Comparison of ENCODE assay signal across 18 cellular contexts in the genomic region with DNA sequence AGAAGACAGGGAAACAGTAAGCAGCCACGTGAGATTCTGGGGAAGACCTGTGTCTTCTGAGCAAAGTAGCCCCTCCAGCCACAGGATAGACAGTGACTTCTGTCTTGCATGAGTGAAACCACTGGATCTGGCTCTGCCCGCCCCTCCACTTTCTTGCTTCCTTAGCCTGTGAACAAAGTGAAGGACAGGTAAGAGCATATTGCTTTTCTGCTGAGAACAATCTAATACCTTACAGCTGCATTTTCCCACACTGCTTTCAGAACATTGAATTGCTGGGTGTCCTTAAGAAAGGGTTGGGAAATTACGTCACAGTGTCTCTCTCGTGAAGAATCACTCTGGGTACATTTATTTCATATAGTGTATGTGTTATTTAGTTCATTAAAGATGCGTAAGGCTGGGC. TPM values are rescaled to one million over a fixed set of nuclear protein-coding genes. Genes with fewer than 3 reads are reported as not detected.
DNase-seq lines count a peak whose midpoint lies in the region; ATAC-seq, FAIRE-seq and TF ChIP-seq lines count a peak whose summit lies in the region.
"Had no signal": no experiment of that assay in that cellular context is flagged by ENCODE, and none has a peak within 500 bp of the region (broad histone marks: within the 10 kb centered on the region; RNA-seq: fewer than 3 reads in every experiment).

No MANE protein-coding gene starts in this region.

- H3K9me3 ChIP-seq in CD8-positive, alpha-beta T cell (ENCODE audit: low read length): no peaks in the 10 kb centered on the region
- H3K9me3 ChIP-seq in Peyer's patch: no peaks in the 10 kb centered on the region
- no peaks in the 10 kb centered on the region for H3K9me3 ChIP-seq in liver (ENCODE audit: control insufficient read depth in 4 of 4, low read length in 3 of 4)
- H3K9me3 ChIP-seq in hepatocyte (ENCODE audit: low read depth): no peaks in the 10 kb centered on the region
- H3K9me3 ChIP-seq: BE2C had no signal

- peaks cover 11% of the 10 kb centered on the region for H3K36me3 ChIP-seq in CD8-positive, alpha-beta T cell (ENCODE audit: insufficient read depth, low read length)
- H3K36me3 ChIP-seq in Peyer's patch: peaks cover 0 to 69% (median 0%) of the 10 kb centered on the region in 3 donors
- peaks cover 3 to 26% (median 8%) of the 10 kb centered on the region in 4 donors for H3K36me3 ChIP-seq in liver (ENCODE audit: control insufficient read depth in 4 of 4, insufficient read depth in 3 of 4, low read depth in 1 of 4, low read length in 3 of 4)
- H3K36me3 ChIP-seq in hepatocyte (replicated peaks; ENCODE audit: insufficient read depth, low read depth): no peaks in the 10 kb centered on the region

- H3K79me2 ChIP-seq in hepatocyte: peaks cover 3% of the 10 kb centered on the region

- no peak for ATAC-seq in CD8-positive, alpha-beta T cell
- ATAC-seq in GM18519 (IDR thresholded peaks at IDR 0.05; ENCODE audit: low FRiP score, unreplicated experiment): no peak
- ATAC-seq: GM12878 had no signal

- TF ChIP-seq RAD21 in liver (IDR thresholded peaks at IDR 0.05): no peak

- H3K4me1 ChIP-seq in CD8-positive, alpha-beta T cell (ENCODE audit: insufficient read depth, low read length): peaks cover 4% of the 10 kb centered on the region
- H3K4me1 ChIP-seq in Peyer's patch: peaks cover 0 to 30% (median 1%) of the 10 kb centered on the region in 4 donors
- peaks cover 13 to 78% (median 35%) of the 10 kb centered on the region in 4 donors for H3K4me1 ChIP-seq in liver (ENCODE audit: control insufficient read depth in 4 of 4, insufficient read depth in 4 of 4, low read length in 3 of 4)
- peaks cover 14% of the 10 kb centered on the region for H3K4me1 ChIP-seq in hepatocyte (ENCODE audit: insufficient read depth)
- H3K4me1 ChIP-seq: BE2C had no signal

- no peak overlapping the region for H3K9ac ChIP-seq in liver (ENCODE audit: low read depth in 1 of 2, low read length in 2 of 2)

- POLR2A ChIA-PET in CD8-positive, alpha-beta T cell (lab: Charles Lee): interaction anchor here (1.0 kb wide), 1 partner anchor 11 kb away, joined by 4 read pairs; the partner anchor contains the start of gene SLC25A15

- TF ChIP-seq POLR2A in Peyer's patch (IDR thresholded peaks at IDR 0.05) (no peak), GM12891 (IDR thresholded peaks at IDR 0.05; ENCODE audit: low read depth, low read length) (no peak)

- DNase-seq in CD8-positive, alpha-beta T cell: no peak
- DNase-seq in Peyer's patch: no peak
- no peak for DNase-seq in hepatocyte (ENCODE audit: low spot score)
- no peak for DNase-seq in activated CD8-positive, alpha-beta memory T cell treated with anti-CD3 and anti-CD28 coated beads, Interleukin-2, amount 50 U/mL, for 48 hours
- no peak for DNase-seq in GM12891 (ENCODE audit: insufficient read length, low spot score)
- DNase-seq: BE2C, Calu3, DMS 273 treated with DMSO at 0.1 percent for 48 hours, DMS79, GOT3, H9 had no signal

- H3K36me3 Mint-ChIP-seq in CD8-positive, alpha-beta T cell: peaks cover 86% of the 10 kb centered on the region

- no peak overlapping the region for H3K27ac ChIP-seq in CD8-positive, alpha-beta T cell (ENCODE audit: low read depth, low read length)
- peak overlapping the region in 3 of 4 donors; percentile 39 to 87 (median 47) for H3K27ac ChIP-seq in Peyer's patch
- peak overlapping the region; percentile 92 to 98 for H3K27ac ChIP-seq in liver (ENCODE audit: low read depth in 1 of 2, low read length in 2 of 2)
- no peak overlapping the region for H3K27ac ChIP-seq in hepatocyte
- H3K27ac ChIP-seq: C4-2B had no signal

- no peaks in the 10 kb centered on the region for H3K9me3 Mint-ChIP-seq in CD8-positive, alpha-beta T cell
- H3K9me3 Mint-ChIP-seq: H9, IgD-negative memory B cell had no signal

- peaks cover 9% of the 10 kb centered on the region for H3K4me1 Mint-ChIP-seq in CD8-positive, alpha-beta T cell (ENCODE audit: low read depth)
- H3K4me1 Mint-ChIP-seq: H9, IgD-negative memory B cell had no signal

- intact Hi-C loops in CD8-positive, alpha-beta T cell (cut with DNase I, micrococcal nuclease): no loop called here

- no peaks in the 10 kb centered on the region for H3K27me3 ChIP-seq in CD8-positive, alpha-beta T cell (ENCODE audit: insufficient read depth, low read length)
- no peaks in the 10 kb centered on the region for H3K27me3 ChIP-seq in Peyer's patch
- no peaks in the 10 kb centered on the region for H3K27me3 ChIP-seq in liver (ENCODE audit: control insufficient read depth in 4 of 4, insufficient read depth in 4 of 4, low read length in 3 of 4)
- no peaks in the 10 kb centered on the region for H3K27me3 ChIP-seq in hepatocyte
- H3K27me3 ChIP-seq: BE2C had no signal

- no peak overlapping the region for H3K4me3 Mint-ChIP-seq in CD8-positive, alpha-beta T cell
- H3K4me3 Mint-ChIP-seq: H9, IgD-negative memory B cell had no signal

- H2AFZ ChIP-seq in hepatocyte: no peak overlapping the region

- H4K20me1 ChIP-seq in hepatocyte (ENCODE audit: insufficient read depth, poor library complexity, severe bottlenecking): no peaks in the 10 kb centered on the region

- CTCF ChIA-PET in CD8-positive, alpha-beta T cell (lab: Charles Lee): interaction anchor here (0.8 kb wide), 1 partner anchor 12 kb away, joined by 3 read pairs; no protein-coding TSS in a partner anchor

- WGBS in liver: 77% methylated on average over 5 of the region's 5 CpGs
- WGBS in hepatocyte (ENCODE audit: low lambda C conversion rate, missing lambda C conversion rate): 93% methylated on average over 5 of the region's 5 CpGs

- H3K27me3 Mint-ChIP-seq in CD8-positive, alpha-beta T cell (ENCODE audit: low read depth): no peaks in the 10 kb centered on the region
- H3K27me3 Mint-ChIP-seq: IgD-negative memory B cell had no signal

- no peak overlapping the region for H3K4me3 ChIP-seq in CD8-positive, alpha-beta T cell (ENCODE audit: low read depth, low read length)
- no peak overlapping the region for H3K4me3 ChIP-seq in Peyer's patch
- H3K4me3 ChIP-seq in liver (ENCODE audit: low read depth in 1 of 3, low read length in 3 of 3): no peak overlapping the region
- H3K4me3 ChIP-seq in hepatocyte: no peak overlapping the region
- H3K4me3 ChIP-seq: GM12878 had no signal

- no peak for FAIRE-seq in GM12891 (lab: Jason Lieb, UNC)
- FAIRE-seq: A204.1, GM12878, GM19239 had no signal

- TF ChIP-seq CTCF in CD8-positive, alpha-beta T cell (IDR thresholded peaks at IDR 0.05): no peak
- TF ChIP-seq CTCF in Peyer's patch (IDR thresholded peaks at IDR 0.05): no peak
- no peak for TF ChIP-seq CTCF in liver (IDR thresholded peaks at IDR 0.05; ENCODE audit: low read depth, low read length, missing input control)
- TF ChIP-seq CTCF in hepatocyte (IDR thresholded peaks at IDR 0.05; ENCODE audit: poor library complexity): no peak

- no peak overlapping the region for H3K4me2 ChIP-seq in hepatocyte

- H3K27ac Mint-ChIP-seq in CD8-positive, alpha-beta T cell: peak overlapping the region; percentile 3
- H3K27ac Mint-ChIP-seq: H9 had no signal

- H3K9me2 ChIP-seq in hepatocyte (replicated peaks; ENCODE audit: insufficient read depth): no peaks in the 10 kb centered on the region

TF ChIP-seq in liver, 16 proteins besides CTCF, POLR2A, EP300 and RAD21 (continues in another document):
- no peak for TF ChIP-seq FOXA1 (IDR thresholded peaks at IDR 0.05)
- no peak for TF ChIP-seq TAF1 (conservative IDR thresholded peaks at IDR 0.05)
- TF ChIP-seq, protein P1, sequence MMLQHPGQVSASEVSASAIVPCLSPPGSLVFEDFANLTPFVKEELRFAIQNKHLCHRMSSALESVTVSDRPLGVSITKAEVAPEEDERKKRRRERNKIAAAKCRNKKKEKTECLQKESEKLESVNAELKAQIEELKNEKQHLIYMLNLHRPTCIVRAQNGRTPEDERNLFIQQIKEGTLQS (IDR thresholded peaks at IDR 0.05): no peak
- no peak for TF ChIP-seq SP1 (IDR thresholded peaks at IDR 0.05)
- TF ChIP-seq RXRA (IDR thresholded peaks at IDR 0.05): no peak

TF ChIP-seq in GM12891, 5 proteins besides CTCF, POLR2A, EP300 and RAD21:
- TF ChIP-seq TAF1 (IDR thresholded peaks at IDR 0.05; ENCODE audit: low read depth, low read length): no peak
- no peak for TF ChIP-seq PAX5 (IDR thresholded peaks at IDR 0.05; ENCODE audit: insufficient read depth, low read length, severe bottlenecking)
- no peak for TF ChIP-seq POLR2AphosphoS5 (IDR thresholded peaks at IDR 0.05; ENCODE audit: low read depth, low read length)
- TF ChIP-seq POU2F2 (IDR thresholded peaks at IDR 0.05; ENCODE audit: low read depth, low read length): no peak
- TF ChIP-seq SPI1 (IDR thresholded peaks at IDR 0.05; ENCODE audit: low read depth, low read length): no peak

RNA-seq across cellular contexts. Expression of gene SLC25A15, which starts 11.1 kb away (rescaled TPM):
- total RNA-seq in CD8-positive, alpha-beta T cell: 1 to 10 TPM; 5.0 to 7.5 TPM
- total RNA-seq in Peyer's patch: 10 to 100 TPM; 19.0 to 92.8 (median 75.5) TPM
- 100 to 1,000 TPM in 1 of 2 donors, 10 to 100 TPM in 1; 29.3 to 106 TPM for total RNA-seq in liver
- 10 to 100 TPM; 49.7 to 84.1 TPM for polyA plus RNA-seq in liver
- 19.5 and 24.3 TPM in 2 replicates for total RNA-seq in hepatocyte
- 9.9 and 11.5 TPM in 2 replicates for polyA plus RNA-seq in hepatocyte
- 7.5 TPM for polyA plus RNA-seq in GM12891 (2012; ENCODE audit: low read depth, missing spikeins)

RNA-seq across cellular contexts. Expression of gene MRPS31, which starts 29.6 kb away (rescaled TPM):
- total RNA-seq in CD8-positive, alpha-beta T cell: 1 to 10 TPM; 7.3 to 7.5 TPM
- total RNA-seq in Peyer's patch (10 to 100 TPM; 12.4 to 26.8 (median 18.9) TPM), liver (10 to 100 TPM; 13.4 to 15.8 TPM), hepatocyte (30.4 and 34.6 TPM in 2 replicates)
- polyA plus RNA-seq in liver (10 to 100 TPM; 16.2 to 17.6 TPM), hepatocyte (23.7 and 27.7 TPM in 2 replicates)
- polyA plus RNA-seq in GM12891 (2012; ENCODE audit: low read depth, missing spikeins): 27.3 TPM

Comparison
In these comparisons a context has a peak if more than half of its experiments do, and no peak if none do; other contexts are left out.
1. H3K27ac ChIP-seq: peak in Peyer's patch (3 of 4) and liver (2 of 2); none in CD8-positive, alpha-beta T cell (single experiment) and hepatocyte (single experiment).